Comparison of ENCODE assay signal across 1 cellular context in the genomic region with DNA sequence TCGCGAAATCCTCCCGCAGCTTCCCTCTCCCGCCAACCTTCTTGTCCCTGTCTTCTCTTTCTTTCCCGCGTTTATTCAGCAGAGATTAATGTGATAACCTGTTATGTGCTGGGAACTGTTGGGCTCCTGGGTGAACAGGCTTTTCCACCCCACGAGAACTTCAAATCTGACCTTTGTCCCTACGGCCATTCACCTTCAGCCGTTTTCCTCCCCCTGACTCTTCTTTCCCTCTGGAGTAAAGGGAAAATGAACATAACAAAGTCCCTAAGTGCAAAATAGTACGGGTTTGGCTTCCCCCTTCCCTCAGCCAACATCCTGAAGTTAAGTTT.
A peak's percentile ranks its signal among the peaks of the same experiment; 100 is the strongest.
TF ChIP-seq lines count a peak whose summit lies in the region.

No MANE protein-coding gene starts in this region.

TF ChIP-seq in K562, 482 proteins besides CTCF, POLR2A, EP300 and RAD21 (continues in another document):
- TF ChIP-seq, protein P1, sequence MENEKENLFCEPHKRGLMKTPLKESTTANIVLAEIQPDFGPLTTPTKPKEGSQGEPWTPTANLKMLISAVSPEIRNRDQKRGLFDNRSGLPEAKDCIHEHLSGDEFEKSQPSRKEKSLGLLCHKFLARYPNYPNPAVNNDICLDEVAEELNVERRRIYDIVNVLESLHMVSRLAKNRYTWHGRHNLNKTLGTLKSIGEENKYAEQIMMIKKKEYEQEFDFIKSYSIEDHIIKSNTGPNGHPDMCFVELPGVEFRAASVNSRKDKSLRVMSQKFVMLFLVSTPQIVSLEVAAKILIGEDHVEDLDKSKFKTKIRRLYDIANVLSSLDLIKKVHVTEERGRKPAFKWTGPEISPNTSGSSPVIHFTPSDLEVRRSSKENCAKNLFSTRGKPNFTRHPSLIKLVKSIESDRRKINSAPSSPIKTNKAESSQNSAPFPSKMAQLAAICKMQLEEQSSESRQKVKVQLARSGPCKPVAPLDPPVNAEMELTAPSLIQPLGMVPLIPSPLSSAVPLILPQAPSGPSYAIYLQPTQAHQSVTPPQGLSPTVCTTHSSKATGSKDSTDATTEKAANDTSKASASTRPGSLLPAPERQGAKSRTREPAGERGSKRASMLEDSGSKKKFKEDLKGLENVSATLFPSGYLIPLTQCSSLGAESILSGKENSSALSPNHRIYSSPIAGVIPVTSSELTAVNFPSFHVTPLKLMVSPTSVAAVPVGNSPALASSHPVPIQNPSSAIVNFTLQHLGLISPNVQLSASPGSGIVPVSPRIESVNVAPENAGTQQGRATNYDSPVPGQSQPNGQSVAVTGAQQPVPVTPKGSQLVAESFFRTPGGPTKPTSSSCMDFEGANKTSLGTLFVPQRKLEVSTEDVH (IDR thresholded peaks at IDR 0.05; ENCODE audit: low read depth, partially characterized antibody), result peak; percentile 33
- TF ChIP-seq ZNF445 (CRISPR knock-in tag; IDR thresholded peaks at IDR 0.05; ENCODE audit: low read depth) (no peak), ZNF707 (CRISPR knock-in tag; conservative IDR thresholded peaks at IDR 0.05) (no peak), SLC30A9 (CRISPR knock-in tag; IDR thresholded peaks at IDR 0.05) (no peak), ZNF77 (CRISPR knock-in tag; IDR thresholded peaks at IDR 0.05) (no peak), HEY1 (CRISPR knock-in tag; IDR thresholded peaks at IDR 0.05; ENCODE audit: borderline replicate concordance) (no peak), SRSF1 (IDR thresholded peaks at IDR 0.05; ENCODE audit: low read depth, low read length) (no peak), NR2C1 (IDR thresholded peaks at IDR 0.05) (0 out of 2 replicates have a peak, but pooled peaks have one; percentile 29), NR2C1 (tag; IDR thresholded peaks at IDR 0.05) (peak; percentile 36; the same call in 1 of the 2 replicates), ZNF644 (tag; IDR thresholded peaks at IDR 0.05; ENCODE audit: low read depth) (no peak), ZNF224 (CRISPR knock-in tag; IDR thresholded peaks at IDR 0.05) (no peak), PYGO2 (tag; IDR thresholded peaks at IDR 0.05) (no peak), HSF4 (CRISPR knock-in tag; IDR thresholded peaks at IDR 0.05; ENCODE audit: borderline replicate concordance) (no peak), FOSL1 (tag; conservative IDR thresholded peaks at IDR 0.05) (0 out of 2 replicates have a peak, but pooled peaks have one; percentile 0), ID3 (CRISPR knock-in tag; IDR thresholded peaks at IDR 0.05) (no peak), ID3 (tag; IDR thresholded peaks at IDR 0.05) (no peak), SMARCE1 (IDR thresholded peaks at IDR 0.05) (0 out of 2 replicates have a peak, but pooled peaks have one; percentile 18), ZNF174 (CRISPR knock-in tag; IDR thresholded peaks at IDR 0.05) (no peak), STAG1 (CRISPR knock-in tag; IDR thresholded peaks at IDR 0.05; ENCODE audit: borderline replicate concordance) (no peak), CEBPZ (IDR thresholded peaks at IDR 0.05; ENCODE audit: borderline replicate concordance, low read depth, low read length) (no peak), ZBTB33 (CRISPR knock-in tag; IDR thresholded peaks at IDR 0.05) (no peak), RHOXF2B (CRISPR knock-in tag; conservative IDR thresholded peaks at IDR 0.05) (no peak), TRIM25 (IDR thresholded peaks at IDR 0.05; ENCODE audit: borderline replicate concordance) (no peak), NR2C2 (CRISPR knock-in tag; IDR thresholded peaks at IDR 0.05) (no peak), NR2C2 (tag; IDR thresholded peaks at IDR 0.05) (peak; percentile 8; the same call in 1 of the 2 replicates), KLF6 (CRISPR knock-in tag; IDR thresholded peaks at IDR 0.05; ENCODE audit: borderline replicate concordance) (no peak), NCOA2 (IDR thresholded peaks at IDR 0.05; ENCODE audit: partially characterized antibody in 2 of 2) (no peak), CREB1 (IDR thresholded peaks at IDR 0.05) (no peak), CREB1 (CRISPR knock-in tag; IDR thresholded peaks at IDR 0.05) (no peak), ZNF140 (CRISPR knock-in tag; IDR thresholded peaks at IDR 0.05) (no peak), ZNF583 (CRISPR knock-in tag; IDR thresholded peaks at IDR 0.05) (no peak), ETV1 (tag; conservative IDR thresholded peaks at IDR 0.05; ENCODE audit: low read depth) (no peak), L3MBTL2 (IDR thresholded peaks at IDR 0.05) (no peak), BCOR (IDR thresholded peaks at IDR 0.05) (no peak), NR3C1 (CRISPR knock-in tag; IDR thresholded peaks at IDR 0.05) (no peak)
- TF ChIP-seq, protein P2, sequence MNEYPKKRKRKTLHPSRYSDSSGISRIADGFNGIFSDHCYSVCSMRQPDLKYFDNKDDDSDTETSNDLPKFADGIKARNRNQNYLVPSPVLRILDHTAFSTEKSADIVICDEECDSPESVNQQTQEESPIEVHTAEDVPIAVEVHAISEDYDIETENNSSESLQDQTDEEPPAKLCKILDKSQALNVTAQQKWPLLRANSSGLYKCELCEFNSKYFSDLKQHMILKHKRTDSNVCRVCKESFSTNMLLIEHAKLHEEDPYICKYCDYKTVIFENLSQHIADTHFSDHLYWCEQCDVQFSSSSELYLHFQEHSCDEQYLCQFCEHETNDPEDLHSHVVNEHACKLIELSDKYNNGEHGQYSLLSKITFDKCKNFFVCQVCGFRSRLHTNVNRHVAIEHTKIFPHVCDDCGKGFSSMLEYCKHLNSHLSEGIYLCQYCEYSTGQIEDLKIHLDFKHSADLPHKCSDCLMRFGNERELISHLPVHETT (CRISPR knock-in tag; conservative IDR thresholded peaks at IDR 0.05 in 1 of 2, IDR thresholded peaks at IDR 0.05 in 1 of 2), result no peak
- TF ChIP-seq, protein P3, sequence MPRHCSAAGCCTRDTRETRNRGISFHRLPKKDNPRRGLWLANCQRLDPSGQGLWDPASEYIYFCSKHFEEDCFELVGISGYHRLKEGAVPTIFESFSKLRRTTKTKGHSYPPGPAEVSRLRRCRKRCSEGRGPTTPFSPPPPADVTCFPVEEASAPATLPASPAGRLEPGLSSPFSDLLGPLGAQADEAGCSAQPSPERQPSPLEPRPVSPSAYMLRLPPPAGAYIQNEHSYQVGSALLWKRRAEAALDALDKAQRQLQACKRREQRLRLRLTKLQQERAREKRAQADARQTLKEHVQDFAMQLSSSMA (CRISPR knock-in tag; IDR thresholded peaks at IDR 0.05), result no peak
- TF ChIP-seq, protein P4, sequence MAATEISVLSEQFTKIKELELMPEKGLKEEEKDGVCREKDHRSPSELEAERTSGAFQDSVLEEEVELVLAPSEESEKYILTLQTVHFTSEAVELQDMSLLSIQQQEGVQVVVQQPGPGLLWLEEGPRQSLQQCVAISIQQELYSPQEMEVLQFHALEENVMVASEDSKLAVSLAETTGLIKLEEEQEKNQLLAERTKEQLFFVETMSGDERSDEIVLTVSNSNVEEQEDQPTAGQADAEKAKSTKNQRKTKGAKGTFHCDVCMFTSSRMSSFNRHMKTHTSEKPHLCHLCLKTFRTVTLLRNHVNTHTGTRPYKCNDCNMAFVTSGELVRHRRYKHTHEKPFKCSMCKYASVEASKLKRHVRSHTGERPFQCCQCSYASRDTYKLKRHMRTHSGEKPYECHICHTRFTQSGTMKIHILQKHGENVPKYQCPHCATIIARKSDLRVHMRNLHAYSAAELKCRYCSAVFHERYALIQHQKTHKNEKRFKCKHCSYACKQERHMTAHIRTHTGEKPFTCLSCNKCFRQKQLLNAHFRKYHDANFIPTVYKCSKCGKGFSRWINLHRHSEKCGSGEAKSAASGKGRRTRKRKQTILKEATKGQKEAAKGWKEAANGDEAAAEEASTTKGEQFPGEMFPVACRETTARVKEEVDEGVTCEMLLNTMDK (IDR thresholded peaks at IDR 0.05; ENCODE audit: borderline replicate concordance, insufficient read depth, low read depth, low read length, poor library complexity, severe bottlenecking), result no peak
- TF ChIP-seq, protein P5, sequence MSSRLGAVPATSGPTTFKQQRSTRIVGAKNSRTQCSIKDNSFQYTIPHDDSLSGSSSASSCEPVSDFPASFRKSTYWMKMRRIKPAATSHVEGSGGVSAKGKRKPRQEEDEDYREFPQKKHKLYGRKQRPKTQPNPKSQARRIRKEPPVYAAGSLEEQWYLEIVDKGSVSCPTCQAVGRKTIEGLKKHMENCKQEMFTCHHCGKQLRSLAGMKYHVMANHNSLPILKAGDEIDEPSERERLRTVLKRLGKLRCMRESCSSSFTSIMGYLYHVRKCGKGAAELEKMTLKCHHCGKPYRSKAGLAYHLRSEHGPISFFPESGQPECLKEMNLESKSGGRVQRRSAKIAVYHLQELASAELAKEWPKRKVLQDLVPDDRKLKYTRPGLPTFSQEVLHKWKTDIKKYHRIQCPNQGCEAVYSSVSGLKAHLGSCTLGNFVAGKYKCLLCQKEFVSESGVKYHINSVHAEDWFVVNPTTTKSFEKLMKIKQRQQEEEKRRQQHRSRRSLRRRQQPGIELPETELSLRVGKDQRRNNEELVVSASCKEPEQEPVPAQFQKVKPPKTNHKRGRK (tag; IDR thresholded peaks at IDR 0.05), result no peak
- TF ChIP-seq, protein P6, sequence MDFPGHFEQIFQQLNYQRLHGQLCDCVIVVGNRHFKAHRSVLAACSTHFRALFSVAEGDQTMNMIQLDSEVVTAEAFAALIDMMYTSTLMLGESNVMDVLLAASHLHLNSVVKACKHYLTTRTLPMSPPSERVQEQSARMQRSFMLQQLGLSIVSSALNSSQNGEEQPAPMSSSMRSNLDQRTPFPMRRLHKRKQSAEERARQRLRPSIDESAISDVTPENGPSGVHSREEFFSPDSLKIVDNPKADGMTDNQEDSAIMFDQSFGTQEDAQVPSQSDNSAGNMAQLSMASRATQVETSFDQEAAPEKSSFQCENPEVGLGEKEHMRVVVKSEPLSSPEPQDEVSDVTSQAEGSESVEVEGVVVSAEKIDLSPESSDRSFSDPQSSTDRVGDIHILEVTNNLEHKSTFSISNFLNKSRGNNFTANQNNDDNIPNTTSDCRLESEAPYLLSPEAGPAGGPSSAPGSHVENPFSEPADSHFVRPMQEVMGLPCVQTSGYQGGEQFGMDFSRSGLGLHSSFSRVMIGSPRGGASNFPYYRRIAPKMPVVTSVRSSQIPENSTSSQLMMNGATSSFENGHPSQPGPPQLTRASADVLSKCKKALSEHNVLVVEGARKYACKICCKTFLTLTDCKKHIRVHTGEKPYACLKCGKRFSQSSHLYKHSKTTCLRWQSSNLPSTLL (IDR thresholded peaks at IDR 0.05), result no peak
